Comparison of ENCODE assay signal across 10 cellular contexts in genomic region chr6:34810936-34811632, GRCh38. TPM values are rescaled to one million over a fixed set of nuclear protein-coding genes. Genes with fewer than 3 reads are reported as not detected.
DNase-seq lines count a peak whose midpoint lies in the region; ATAC-seq and TF ChIP-seq lines count a peak whose summit lies in the region.
"Had no signal": no experiment of that assay in that cellular context is flagged by ENCODE, and none has a peak within 500 bp of the region (broad histone marks: within the 10 kb centered on the region; RNA-seq: fewer than 3 reads in every experiment).

No MANE protein-coding gene starts in this region.

- no peak overlapping the region for H3K4me3 Mint-ChIP-seq in stimulated activated effector memory CD8-positive, alpha-beta T cell treated with anti-CD3 and anti-CD28 coated beads, Interleukin-12 subunit alpha, Interleukin-12 subunit beta, amount 100 ng/mL, for 72 hours
- no peak overlapping the region for H3K4me3 Mint-ChIP-seq in WTC11
- H3K4me3 Mint-ChIP-seq: activated naive CD8-positive, alpha-beta T cell treated with anti-CD3 and anti-CD28 coated beads, Interleukin-2, amount 10 ng/mL, durations not matched to agents 7 days and 5 days had no signal

- TF ChIP-seq POLR2A in sigmoid colon (IDR thresholded peaks at IDR 0.05) = no peak

- POLR2A ChIA-PET in WTC11 (lab: Charles Lee) = no interaction called here

- intact Hi-C loops in sigmoid colon (cut with DNase I) = no loop called here

- CTCF ChIA-PET in WTC11 (lab: Charles Lee) = no interaction called here

- H3K4me3 ChIP-seq in RWPE2 (ENCODE audit: severe bottlenecking) (no peak overlapping the region), sigmoid colon (no peak overlapping the region)

- H3K36me3 ChIP-seq in RWPE2 (ENCODE audit: low read depth) (no peaks in the 10 kb centered on the region), sigmoid colon (no peaks in the 10 kb centered on the region)

- H3K36me3 Mint-ChIP-seq in stimulated activated effector memory CD8-positive, alpha-beta T cell treated with anti-CD3 and anti-CD28 coated beads, Interleukin-12 subunit alpha, Interleukin-12 subunit beta, amount 100 ng/mL, for 72 hours = no peaks in the 10 kb centered on the region
- no peaks in the 10 kb centered on the region for H3K36me3 Mint-ChIP-seq in WTC11
- H3K36me3 Mint-ChIP-seq: activated naive CD8-positive, alpha-beta T cell treated with anti-CD3 and anti-CD28 coated beads, Interleukin-2, amount 10 ng/mL, durations not matched to agents 7 days and 5 days had no signal

- H3K4me1 ChIP-seq in RWPE2 (ENCODE audit: insufficient read depth, poor library complexity, severe bottlenecking) (peaks cover 23% of the 10 kb centered on the region), sigmoid colon (no peaks in the 10 kb centered on the region)

- H3K27me3 Mint-ChIP-seq in WTC11 (ENCODE audit: low read depth) = no peaks in the 10 kb centered on the region
- H3K27me3 Mint-ChIP-seq: activated naive CD8-positive, alpha-beta T cell treated with anti-CD3 and anti-CD28 coated beads, Interleukin-2, amount 10 ng/mL, durations not matched to agents 7 days and 5 days had no signal

- H3K9me3 ChIP-seq in RWPE2 (ENCODE audit: severe bottlenecking) (no peaks in the 10 kb centered on the region), sigmoid colon (no peaks in the 10 kb centered on the region)

- H3K27me3 ChIP-seq in RWPE2 (ENCODE audit: insufficient read depth, poor library complexity, severe bottlenecking) (no peaks in the 10 kb centered on the region), sigmoid colon (no peaks in the 10 kb centered on the region)

- ATAC-seq in HG02884 (IDR thresholded peaks at IDR 0.05; ENCODE audit: unreplicated experiment) (peak; percentile 80), RWPE2 (ENCODE audit: low read depth) (peak; percentile 77), WTC11 (no peak)
- ATAC-seq in stimulated activated effector memory CD8-positive, alpha-beta T cell treated with anti-CD3 and anti-CD28 coated beads, Interleukin-12 subunit alpha, Interleukin-12 subunit beta, amount 100 ng/mL, for 72 hours = peak; percentile 96

- DNase-seq in activated effector memory CD4-positive, alpha-beta T cell treated with anti-CD3 and anti-CD28 coated beads, Interleukin-2, amount 50 U/mL, for 16 hours = peak; percentile 63
- DNase-seq in activated effector memory CD4-positive, alpha-beta T cell treated with Interleukin-2 at 50 U/mL for 16 hours = no peak
- DNase-seq in RWPE2 (ENCODE audit: low spot score) = no peak
- no peak for DNase-seq in stimulated activated effector memory CD8-positive, alpha-beta T cell treated with anti-CD3 and anti-CD28 coated beads, Interleukin-12 subunit alpha, Interleukin-12 subunit beta, amount 100 ng/mL, for 72 hours (ENCODE audit: low spot score in 2 of 2)
- no peak for DNase-seq in sigmoid colon
- DNase-seq in HUDEP-2 (lab: John Stamatoyannopoulos, UW; ENCODE audit: unreplicated experiment in 76 of 76) = no peak
- DNase-seq in WTC11 (ENCODE audit: low spot score) = no peak
- DNase-seq: activated naive CD8-positive, alpha-beta T cell treated with anti-CD3 and anti-CD28 coated beads, Interleukin-2, amount 10 ng/mL, durations not matched to agents 7 days and 5 days; NCI-H187 treated with DMSO at 0.1 percent for 48 hours had no signal

- H3K27ac ChIP-seq in RWPE2 (ENCODE audit: poor library complexity, severe bottlenecking) (no peak overlapping the region), sigmoid colon (no peak overlapping the region)

- H3K9me3 Mint-ChIP-seq in stimulated activated effector memory CD8-positive, alpha-beta T cell treated with anti-CD3 and anti-CD28 coated beads, Interleukin-12 subunit alpha, Interleukin-12 subunit beta, amount 100 ng/mL, for 72 hours = no peaks in the 10 kb centered on the region
- H3K9me3 Mint-ChIP-seq in WTC11 = no peaks in the 10 kb centered on the region
- H3K9me3 Mint-ChIP-seq: activated naive CD8-positive, alpha-beta T cell treated with anti-CD3 and anti-CD28 coated beads, Interleukin-2, amount 10 ng/mL, durations not matched to agents 7 days and 5 days had no signal

- H3K27ac Mint-ChIP-seq in stimulated activated effector memory CD8-positive, alpha-beta T cell treated with anti-CD3 and anti-CD28 coated beads, Interleukin-12 subunit alpha, Interleukin-12 subunit beta, amount 100 ng/mL, for 72 hours = no peak overlapping the region
- no peak overlapping the region for H3K27ac Mint-ChIP-seq in WTC11
- H3K27ac Mint-ChIP-seq: activated naive CD8-positive, alpha-beta T cell treated with anti-CD3 and anti-CD28 coated beads, Interleukin-2, amount 10 ng/mL, durations not matched to agents 7 days and 5 days had no signal

- 47 to 65% methylated on average over 5 of the region's 5 CpGs for WGBS in sigmoid colon, 2 donors

- no peaks in the 10 kb centered on the region for H3K4me1 Mint-ChIP-seq in stimulated activated effector memory CD8-positive, alpha-beta T cell treated with anti-CD3 and anti-CD28 coated beads, Interleukin-12 subunit alpha, Interleukin-12 subunit beta, amount 100 ng/mL, for 72 hours
- no peaks in the 10 kb centered on the region for H3K4me1 Mint-ChIP-seq in WTC11

- no peak for TF ChIP-seq CTCF in RWPE2 (IDR thresholded peaks at IDR 0.05; ENCODE audit: poor library complexity, severe bottlenecking)
- TF ChIP-seq CTCF in sigmoid colon (IDR thresholded peaks at IDR 0.05) = no peak
- no peak for TF ChIP-seq CTCF in WTC11 (IDR thresholded peaks at IDR 0.05)

- no peak for TF ChIP-seq EP300 in sigmoid colon (IDR thresholded peaks at IDR 0.05)

TF ChIP-seq in WTC11, 78 proteins besides CTCF, POLR2A, EP300 and RAD21 (continues in another document):
- TF ChIP-seq, protein P1, sequence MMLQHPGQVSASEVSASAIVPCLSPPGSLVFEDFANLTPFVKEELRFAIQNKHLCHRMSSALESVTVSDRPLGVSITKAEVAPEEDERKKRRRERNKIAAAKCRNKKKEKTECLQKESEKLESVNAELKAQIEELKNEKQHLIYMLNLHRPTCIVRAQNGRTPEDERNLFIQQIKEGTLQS (CRISPR knock-in tag; conservative IDR thresholded peaks at IDR 0.05) = no peak
- no peak for TF ChIP-seq ARID4B (CRISPR knock-in tag; IDR thresholded peaks at IDR 0.05; ENCODE audit: borderline replicate concordance)
- TF ChIP-seq SMAD3 (CRISPR knock-in tag; IDR thresholded peaks at IDR 0.05; ENCODE audit: borderline replicate concordance) = no peak
- TF ChIP-seq, protein P2, sequence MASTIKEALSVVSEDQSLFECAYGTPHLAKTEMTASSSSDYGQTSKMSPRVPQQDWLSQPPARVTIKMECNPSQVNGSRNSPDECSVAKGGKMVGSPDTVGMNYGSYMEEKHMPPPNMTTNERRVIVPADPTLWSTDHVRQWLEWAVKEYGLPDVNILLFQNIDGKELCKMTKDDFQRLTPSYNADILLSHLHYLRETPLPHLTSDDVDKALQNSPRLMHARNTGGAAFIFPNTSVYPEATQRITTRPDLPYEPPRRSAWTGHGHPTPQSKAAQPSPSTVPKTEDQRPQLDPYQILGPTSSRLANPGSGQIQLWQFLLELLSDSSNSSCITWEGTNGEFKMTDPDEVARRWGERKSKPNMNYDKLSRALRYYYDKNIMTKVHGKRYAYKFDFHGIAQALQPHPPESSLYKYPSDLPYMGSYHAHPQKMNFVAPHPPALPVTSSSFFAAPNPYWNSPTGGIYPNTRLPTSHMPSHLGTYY (CRISPR knock-in tag; IDR thresholded peaks at IDR 0.05) = no peak
- no peak for TF ChIP-seq ZNF396 (CRISPR knock-in tag; IDR thresholded peaks at IDR 0.05; ENCODE audit: borderline replicate concordance)
- no peak for TF ChIP-seq FOXJ3 (CRISPR knock-in tag; IDR thresholded peaks at IDR 0.05; ENCODE audit: borderline replicate concordance)

RNA-seq across cellular contexts. Expression of gene BLTP3A, which starts 19.2 kb away (rescaled TPM):
- total RNA-seq in sigmoid colon (10 to 100 TPM in 1 of 4 donors, 1 to 10 TPM in 3; 6.7 to 11.6 (median 7.2) TPM), WTC11 (2021) (17.2 to 18.7 TPM (median 17.8 TPM) in 3 replicates)
- 1 to 10 TPM in 2 of 3 donors, under 1 TPM in 1; 0.60 to 5.3 (median 1.2) TPM for polyA plus RNA-seq in sigmoid colon

RNA-seq across cellular contexts. Expression of gene SNRPC, which starts 53.8 kb away (rescaled TPM):
- total RNA-seq in sigmoid colon (10 to 100 TPM; 48.2 to 69.3 (median 58.6) TPM), WTC11 (2021) (182 to 194 TPM (median 191 TPM) in 3 replicates)
- polyA plus RNA-seq in sigmoid colon = 100 to 1,000 TPM; 111 to 146 (median 117) TPM
